ENCODE assay signal across 8 cellular contexts in genomic region chr1:44802306-44803061, GRCh38. TPM values are rescaled to one million over a fixed set of nuclear protein-coding genes. Genes with fewer than 3 reads are reported as not detected.
DNase-seq lines count a peak whose midpoint lies in the region; ATAC-seq and TF ChIP-seq lines count a peak whose summit lies in the region.

No MANE protein-coding gene starts in this region.

- CTCF ChIA-PET in CD4-positive, alpha-beta T cell (lab: Charles Lee): no interaction called here
- CTCF ChIA-PET in RWPE1 (lab: Yijun Ruan, JAX): no interaction called here

- peak overlapping the region; percentile 92 for H3K4me3 Mint-ChIP-seq in CD4-positive, alpha-beta T cell

- peak overlapping the region; percentile 72 for H3K27ac ChIP-seq in CD4-positive, alpha-beta T cell (ENCODE audit: low read depth, low read length)
- H3K27ac ChIP-seq in RWPE1 (peak overlapping the region; percentile 99), epithelial cell of prostate (peak overlapping the region; percentile 97), neutrophil (peak overlapping the region; percentile 63)

- peaks cover 55 to 60% of the 10 kb centered on the region in 2 experiments for H3K4me1 ChIP-seq in neutrophil (ENCODE audit: control insufficient read depth in 1 of 2, insufficient read depth in 1 of 2, low read depth in 1 of 2, low read length in 1 of 2)

- H3K9me3 Mint-ChIP-seq in CD4-positive, alpha-beta T cell: no peaks in the 10 kb centered on the region

- no peak for TF ChIP-seq CTCF in CD4-positive, alpha-beta T cell (IDR thresholded peaks at IDR 0.05)
- no peak for TF ChIP-seq CTCF in RWPE1 (conservative IDR thresholded peaks at IDR 0.05; ENCODE audit: low read depth)
- TF ChIP-seq CTCF in neutrophil (IDR thresholded peaks at IDR 0.05): no peak

- H3K36me3 Mint-ChIP-seq in CD4-positive, alpha-beta T cell (ENCODE audit: low read depth): peaks cover 70% of the 10 kb centered on the region

- DNase-seq in CD4-positive, alpha-beta T cell: peak in 1 of 10 experiments; percentile 17
- no peak for DNase-seq in RWPE1 (ENCODE audit: low spot score)
- DNase-seq in epithelial cell of prostate (ENCODE audit: low read depth, low spot score): no peak
- DNase-seq in NCI-H226: no peak
- no peak for DNase-seq in NOMO-1 (lab: John Stamatoyannopoulos, UW; ENCODE audit: unreplicated experiment in 2 of 2)
- DNase-seq in mucosa of gallbladder (ENCODE audit: low spot score): no peak

- peaks cover 53% of the 10 kb centered on the region for H3K4me1 Mint-ChIP-seq in CD4-positive, alpha-beta T cell (ENCODE audit: low read depth)

- no peak for ATAC-seq in CD4-positive, alpha-beta T cell (ENCODE audit: poor library complexity)
- no peak for ATAC-seq in GM19351 (IDR thresholded peaks at IDR 0.05; ENCODE audit: unreplicated experiment)

- H3K36me3 ChIP-seq in neutrophil: peaks cover 54% of the 10 kb centered on the region

- no peaks in the 10 kb centered on the region for H3K27me3 ChIP-seq in CD4-positive, alpha-beta T cell (ENCODE audit: control insufficient read depth, insufficient read depth, low read length)
- H3K27me3 ChIP-seq in neutrophil: no peaks in the 10 kb centered on the region

- no peaks in the 10 kb centered on the region for H3K27me3 Mint-ChIP-seq in CD4-positive, alpha-beta T cell

- intact Hi-C loops in CD4-positive, alpha-beta T cell (cut with DNase I, micrococcal nuclease): loop anchor here (10.0 kb wide), 3 partner anchors 182 to 782 kb away; partner anchors contain the start of genes NASP (in 2 of the 2), EIF2B3 (in 1 of the 2), HECTD3 (in 1 of the 2) and UROD (in 1 of the 2)

- POLR2A ChIA-PET in CD4-positive, alpha-beta T cell (lab: Charles Lee): interaction anchor here (1.0 to 16.3 kb wide), 7 partner anchors 10 to 538 kb away, joined by 3 to 599 read pairs (median 38); partner anchors contain the start of genes BTBD19, HECTD3, MUTYH and RPS8
- POLR2A ChIA-PET in RWPE1 (lab: Yijun Ruan, JAX; ENCODE audit: low non-redundant PET): no interaction called here

- H3K4me3 ChIP-seq in neutrophil (ENCODE audit: low read depth in 1 of 2, low read length in 1 of 2): peak overlapping the region; percentile 82 to 98

- no peaks in the 10 kb centered on the region for H3K9me3 ChIP-seq in CD4-positive, alpha-beta T cell (ENCODE audit: control insufficient read depth, low read length)
- H3K9me3 ChIP-seq in neutrophil: no peaks in the 10 kb centered on the region

- H3K27ac Mint-ChIP-seq in CD4-positive, alpha-beta T cell: peak overlapping the region; percentile 86

RNA-seq across cellular contexts. Expression of gene PLK3, which starts 2.3 kb away (rescaled TPM):
- 100 to 1,000 TPM; 794 TPM for total RNA-seq in CD4-positive, alpha-beta T cell
- total RNA-seq in mucosa of gallbladder: 14.7 TPM

RNA-seq across cellular contexts. Expression of gene DYNLT4, which starts 4.7 kb away (rescaled TPM):
- total RNA-seq in CD4-positive, alpha-beta T cell: 1 to 10 TPM; 1.8 to 2.1 TPM
- total RNA-seq in mucosa of gallbladder: not detected

RNA-seq across cellular contexts. Expression of gene BTBD19, which starts 5.8 kb away (rescaled TPM):
- total RNA-seq in CD4-positive, alpha-beta T cell: 10 to 100 TPM; 35.9 to 36.5 TPM
- total RNA-seq in mucosa of gallbladder: 7.8 TPM

RNA-seq across cellular contexts. Expression of gene BEST4, which starts 14.5 kb away (rescaled TPM):
- 1 to 10 TPM; 1.0 TPM for total RNA-seq in CD4-positive, alpha-beta T cell
- total RNA-seq in mucosa of gallbladder: 0.37 TPM

RNA-seq across cellular contexts. Expression of gene RPS8, which starts 27.1 kb away (rescaled TPM):
- total RNA-seq in CD4-positive, alpha-beta T cell: 1,000 to 10,000 TPM; 3,394 to 3,436 TPM
- total RNA-seq in mucosa of gallbladder: 1,176 TPM

Comparison
In these comparisons a context has a peak if more than half of its experiments do, and no peak if none do; other contexts are left out.
1. RNA of gene PLK3, which starts 2.3 kb away (total RNA-seq): 794 TPM in CD4-positive, alpha-beta T cell; 14.7 TPM in mucosa of gallbladder (single experiment); every median in the first group is over 10 times any median in the second.
2. Peak in every context shown above with its lines, with median percentiles within 50 percentile points of each other: H3K27ac ChIP-seq.